Comparison of ENCODE assay signal across 26 cellular contexts in genomic region chrX:26138043-26138442, GRCh38. TPM values are rescaled to one million over a fixed set of nuclear protein-coding genes. Genes with fewer than 3 reads are reported as not detected.
"Had no signal": no experiment of that assay in that cellular context is flagged by ENCODE, and none has a peak within 500 bp of the region (broad histone marks: within the 10 kb centered on the region; RNA-seq: fewer than 3 reads in every experiment).

TSS of gene MAGEB18 (plus strand) at chrX:26138343. CDS start at chrX:26138986, 643 bp downstream.

- H3K9me3 ChIP-seq: Peyer's patch had no signal

- H3K27ac ChIP-seq: PC-9, Peyer's patch had no signal

- ATAC-seq: HepG2, K562, SK-N-SH treated with all-trans-retinoic acid at 6 μM for 48 hours had no signal

- H3K4me3 ChIP-seq: K562, PC-9, Peyer's patch had no signal

- H3K36me3 ChIP-seq: Peyer's patch had no signal

- H2AFZ ChIP-seq: PC-9 had no signal

- H3K4me2 ChIP-seq: PC-9 had no signal

- DNase-seq: IMR-90; NCI-H1092 treated with DMSO at 0.1 percent for 48 hours; NCI-H1436; NCI-H187; NCI-H2029; NCI-H2081 treated with DMSO at 0.1 percent for 48 hours; NCI-H2171; NCI-H226; NCI-H446; NCI-H510A; NCI-H524 treated with DMSO at 0.1 percent for 48 hours; NCI-H69; NCI-H774; NK-92 treated with Interleukin-12 subunit alpha and Interleukin-12 subunit beta, amount 100 ng/mL, for 24 hours; PC-9; Peyer's patch; Right ventricle myocardium superior; SIG-M5; T-helper 1 cell had no signal

- H3K27me3 ChIP-seq: Peyer's patch had no signal

- H3K4me1 ChIP-seq: Peyer's patch had no signal

RNA-seq across cellular contexts. Expression of gene MAGEB18, which starts in this region (rescaled TPM):
- total RNA-seq: HepG2, IMR-90, K562, LHCN-M2, MCF 10A, OCI-LY7, PC-9, Peyer's patch, Right ventricle myocardium superior, RPMI7951 had no signal
- polyA plus RNA-seq: HepG2, IMR-90, K562 had no signal
